21 cellular contexts compared by ENCODE assay signal in the genomic region with DNA sequence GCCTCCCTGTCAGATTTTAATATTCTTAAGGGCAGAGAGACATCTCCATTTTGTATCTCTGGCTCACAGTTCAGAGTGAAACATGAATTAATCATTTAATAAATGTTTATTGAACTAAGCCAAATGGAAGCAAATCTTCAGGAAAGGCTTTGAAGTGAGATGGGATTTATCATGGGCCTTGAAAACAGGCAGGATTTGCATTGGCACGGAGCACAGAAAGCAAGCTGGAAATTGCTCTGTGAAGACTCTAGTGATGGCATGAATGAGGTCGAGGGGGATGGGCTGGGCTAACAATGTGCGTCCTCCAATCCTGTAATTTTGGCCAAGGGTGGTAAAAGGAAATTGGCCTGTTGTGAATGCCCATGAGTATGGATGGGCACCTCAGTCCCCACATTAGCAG.
A peak's percentile ranks its signal among the peaks of the same experiment; 100 is the strongest.
DNase-seq lines count a peak whose midpoint lies in the region; ATAC-seq and TF ChIP-seq lines count a peak whose summit lies in the region.
"Had no signal": no experiment of that assay in that cellular context is flagged by ENCODE, and none has a peak within 500 bp of the region (broad histone marks: within the 10 kb centered on the region; RNA-seq: fewer than 3 reads in every experiment).

No MANE protein-coding gene starts in this region.

- no peak overlapping the region for H3K9ac ChIP-seq in neuronal stem cell (ENCODE audit: low read depth, low read length, poor library complexity)
- H3K9ac ChIP-seq: BLaER1 had no signal

- H3K4me3 Mint-ChIP-seq in brain, result no peak overlapping the region
- H3K4me3 Mint-ChIP-seq: CD14-positive monocyte; CD4-positive, alpha-beta memory T cell; GM23338; HFFc6 had no signal

- H3K4ac ChIP-seq in neuronal stem cell (ENCODE audit: low read length), result no peak overlapping the region

- no peaks in the 10 kb centered on the region for H3K79me1 ChIP-seq in neuronal stem cell (ENCODE audit: low read depth, low read length)

- H4K91ac ChIP-seq in neuronal stem cell (ENCODE audit: low read depth, low read length, poor library complexity), result no peak overlapping the region

- no peak for ATAC-seq in GM21360 (IDR thresholded peaks at IDR 0.05; ENCODE audit: unreplicated experiment)
- ATAC-seq: A549, GM12878, GM23338 had no signal

- H2BK5ac ChIP-seq in neuronal stem cell (ENCODE audit: low read length), result no peak overlapping the region

- no peak overlapping the region for H2BK15ac ChIP-seq in neuronal stem cell (ENCODE audit: low read length)

- H3K4me1 ChIP-seq in neuronal stem cell (ENCODE audit: control insufficient read depth in 2 of 2, insufficient read depth in 1 of 2, low read depth in 1 of 2, low read length in 2 of 2), result peaks cover 0 to 7% of the 10 kb centered on the region in 2 donors
- H3K4me1 ChIP-seq: A549, BLaER1 had no signal

- no peak overlapping the region for H3K27ac ChIP-seq in neuronal stem cell (replicated peaks; ENCODE audit: low read length)
- H3K27ac ChIP-seq: 22Rv1, A549, BLaER1, HL-60 had no signal

- no peaks in the 10 kb centered on the region for H3K36me3 Mint-ChIP-seq in brain
- H3K36me3 Mint-ChIP-seq: CD14-positive monocyte; CD4-positive, alpha-beta memory T cell had no signal

- no peak overlapping the region for H2AK5ac ChIP-seq in neuronal stem cell (ENCODE audit: low read depth, low read length)

- H3K36me3 ChIP-seq in neuronal stem cell (replicated peaks in 1 of 2; ENCODE audit: control insufficient read depth in 2 of 2, insufficient read depth in 2 of 2, low read length in 2 of 2), result no peaks in the 10 kb centered on the region
- H3K36me3 ChIP-seq: BLaER1 had no signal

- POLR2A ChIA-PET in HEK293T (lab: Yijun Ruan, JAX), result no interaction called here

- H3K9me3 Mint-ChIP-seq in brain, result peaks cover 0 to 5% (median 0%) of the 10 kb centered on the region in 5 experiments

- H3K4me1 Mint-ChIP-seq in brain, result peaks cover 27% of the 10 kb centered on the region
- H3K4me1 Mint-ChIP-seq: CD14-positive monocyte; CD4-positive, alpha-beta memory T cell; GM23338 had no signal

- H3K14ac ChIP-seq in neuronal stem cell (ENCODE audit: low read length), result no peak overlapping the region

- no peak overlapping the region for H3K4me3 ChIP-seq in neuronal stem cell (ENCODE audit: low read length in 2 of 2)
- H3K4me3 ChIP-seq: A549, BLaER1, GM12878, GM23338 had no signal

- H3K4me2 ChIP-seq in neuronal stem cell (ENCODE audit: insufficient read depth, low read length, poor library complexity, severe bottlenecking), result no peak overlapping the region
- H3K4me2 ChIP-seq: A549, BLaER1, GM23338 had no signal

- no peak for TF ChIP-seq CTCF in brain (conservative IDR thresholded peaks at IDR 0.05)

- WGBS in neuronal stem cell (ENCODE audit: extremely low coverage in 2 of 2, insufficient read length in 2 of 2, insufficient replicate concordance in 1 of 2), 2 donors, result no CpG with 5 or more reads among the region's 3 CpGs

- no peak overlapping the region for H2BK120ac ChIP-seq in neuronal stem cell (ENCODE audit: low read depth, low read length)

- peak overlapping the region; percentile 60 for H2AFZ ChIP-seq in neuronal stem cell (ENCODE audit: low read length)
- H2AFZ ChIP-seq: GM23338 had no signal

- H3K27me3 Mint-ChIP-seq in brain, result peaks cover 3% of the 10 kb centered on the region
- H3K27me3 Mint-ChIP-seq: CD4-positive, alpha-beta memory T cell had no signal

- no peak overlapping the region for H3K18ac ChIP-seq in neuronal stem cell (ENCODE audit: low read length)

- H4K8ac ChIP-seq in neuronal stem cell (ENCODE audit: low read depth, low read length), result no peak overlapping the region

- H3K27ac Mint-ChIP-seq in brain, result peak overlapping the region in 3 of 5 experiments; percentile 65 to 79 (median 74)
- H3K27ac Mint-ChIP-seq: CD14-positive monocyte; CD4-positive, alpha-beta memory T cell; GM23338; HFFc6 had no signal

- CTCF ChIA-PET in HEK293T (lab: Yijun Ruan, JAX), result no interaction called here

- H3K23ac ChIP-seq in neuronal stem cell (ENCODE audit: low read depth, low read length, poor library complexity), result no peak overlapping the region

- no peaks in the 10 kb centered on the region for H3K9me3 ChIP-seq in neuronal stem cell (replicated peaks in 1 of 2; ENCODE audit: control insufficient read depth in 2 of 2, insufficient read depth in 1 of 2, low read depth in 1 of 2, low read length in 2 of 2)
- H3K9me3 ChIP-seq: BLaER1 had no signal

- DNase-seq in NCI-H82 (lab: John Stamatoyannopoulos, UW) (peak; percentile 39), NCI-H82 treated with DMSO at 0.1 percent for 48 hours (lab: John Stamatoyannopoulos, UW; ENCODE audit: unreplicated experiment) (no peak), neuronal stem cell (ENCODE audit: low spot score) (no peak), NAMALWA (ENCODE audit: low spot score) (no peak), HEK293T (ENCODE audit: extremely low spot score) (no peak)
- DNase-seq: CD4-positive, alpha-beta memory T cell; DMS 273 treated with DMSO at 0.1 percent for 48 hours; DMS53; DND-41; EL; HCEC 1CT; HFFc6 had no signal

- no peaks in the 10 kb centered on the region for H3K27me3 ChIP-seq in neuronal stem cell (ENCODE audit: control insufficient read depth in 3 of 3, insufficient read depth in 3 of 3, low read depth in 1 of 3, low read length in 3 of 3)
- H3K27me3 ChIP-seq: BLaER1 had no signal

- H2BK12ac ChIP-seq in neuronal stem cell (ENCODE audit: low read length), result no peak overlapping the region

TF ChIP-seq in HEK293T, 16 proteins besides CTCF, POLR2A, EP300 and RAD21:
- TF ChIP-seq LEF1 (IDR thresholded peaks at IDR 0.05; ENCODE audit: borderline replicate concordance), result no peak
- no peak for TF ChIP-seq HDGF (IDR thresholded peaks at IDR 0.05; ENCODE audit: borderline replicate concordance)
- TF ChIP-seq ZNF384 (IDR thresholded peaks at IDR 0.05), result no peak
- TF ChIP-seq, protein P1, sequence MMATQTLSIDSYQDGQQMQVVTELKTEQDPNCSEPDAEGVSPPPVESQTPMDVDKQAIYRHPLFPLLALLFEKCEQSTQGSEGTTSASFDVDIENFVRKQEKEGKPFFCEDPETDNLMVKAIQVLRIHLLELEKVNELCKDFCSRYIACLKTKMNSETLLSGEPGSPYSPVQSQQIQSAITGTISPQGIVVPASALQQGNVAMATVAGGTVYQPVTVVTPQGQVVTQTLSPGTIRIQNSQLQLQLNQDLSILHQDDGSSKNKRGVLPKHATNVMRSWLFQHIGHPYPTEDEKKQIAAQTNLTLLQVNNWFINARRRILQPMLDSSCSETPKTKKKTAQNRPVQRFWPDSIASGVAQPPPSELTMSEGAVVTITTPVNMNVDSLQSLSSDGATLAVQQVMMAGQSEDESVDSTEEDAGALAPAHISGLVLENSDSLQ (IDR thresholded peaks at IDR 0.05), result no peak
